8 cellular contexts compared by ENCODE assay signal in the genomic region with DNA sequence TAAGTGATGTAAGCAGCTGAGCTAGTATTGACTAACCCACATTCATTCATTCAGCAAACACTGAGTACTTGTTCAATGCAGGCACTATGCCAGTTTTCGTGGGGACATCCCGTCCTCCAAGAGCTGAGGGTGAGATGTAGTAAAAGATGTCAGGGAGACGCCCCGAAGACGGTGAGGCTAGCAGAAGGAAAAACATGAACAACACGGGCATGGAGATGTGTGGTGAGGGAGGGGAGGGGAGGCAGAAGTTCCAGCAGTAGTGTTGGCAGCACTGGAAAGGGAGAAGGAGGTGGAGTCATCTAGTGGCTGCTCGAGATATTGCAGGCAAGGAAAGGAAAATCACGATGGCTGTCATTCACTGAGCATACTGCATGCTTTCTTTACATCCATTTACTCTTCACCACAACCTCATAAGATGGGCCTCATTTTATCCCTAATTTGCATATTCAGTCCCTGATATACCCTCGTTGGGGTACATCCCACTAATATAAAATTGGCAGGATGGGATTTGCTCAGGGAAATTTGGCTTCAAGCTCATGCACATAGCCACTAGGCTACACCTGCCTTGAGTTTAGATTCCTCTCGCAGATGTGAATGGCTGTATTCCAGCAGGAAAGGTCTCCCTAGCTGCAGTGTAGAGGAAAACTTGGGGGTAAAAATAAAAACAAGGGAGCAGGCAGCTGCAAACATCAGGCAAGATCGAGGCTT. TPM values are rescaled to one million over a fixed set of nuclear protein-coding genes. Genes with fewer than 3 reads are reported as not detected.
DNase-seq lines count a peak whose midpoint lies in the region; ATAC-seq and TF ChIP-seq lines count a peak whose summit lies in the region.

No MANE protein-coding gene starts in this region.

- no peak overlapping the region for H3K4me3 ChIP-seq in gastroesophageal sphincter

- H3K4me1 ChIP-seq in gastroesophageal sphincter: peaks cover 0 to 21% (median 12%) of the 10 kb centered on the region in 3 donors

- H3K27ac Mint-ChIP-seq in activated T-helper 1 cell treated with anti-CD3 and anti-CD28 coated beads, Interleukin-12 subunit alpha, Interleukin-12 subunit beta, Interleukin-2, Interleukin-4 antibody, amounts not matched to agents 30 ng/mL and 10 ng/mL and 1 ng/mL, durations not matched to agents 14 hours and 24 hours and 36 hours: no peak overlapping the region

- no peak overlapping the region for H3K27ac ChIP-seq in gastroesophageal sphincter

- H3K27me3 ChIP-seq in gastroesophageal sphincter: peaks cover 36% of the 10 kb centered on the region

- peaks cover 17% of the 10 kb centered on the region for H3K27me3 Mint-ChIP-seq in activated T-helper 1 cell treated with anti-CD3 and anti-CD28 coated beads, Interleukin-12 subunit alpha, Interleukin-12 subunit beta, Interleukin-2, Interleukin-4 antibody, amounts not matched to agents 30 ng/mL and 10 ng/mL and 1 ng/mL, durations not matched to agents 14 hours and 24 hours and 36 hours (ENCODE audit: insufficient read depth)

- H3K36me3 Mint-ChIP-seq in activated T-helper 1 cell treated with anti-CD3 and anti-CD28 coated beads, Interleukin-12 subunit alpha, Interleukin-12 subunit beta, Interleukin-2, Interleukin-4 antibody, amounts not matched to agents 30 ng/mL and 10 ng/mL and 1 ng/mL, durations not matched to agents 14 hours and 24 hours and 36 hours (ENCODE audit: low read depth): no peaks in the 10 kb centered on the region

- peak; percentile 87 to 93 (median 91) for TF ChIP-seq CTCF in gastroesophageal sphincter (IDR thresholded peaks at IDR 0.05)

- H3K4me3 Mint-ChIP-seq in activated T-helper 1 cell treated with anti-CD3 and anti-CD28 coated beads, Interleukin-12 subunit alpha, Interleukin-12 subunit beta, Interleukin-2, Interleukin-4 antibody, amounts not matched to agents 30 ng/mL and 10 ng/mL and 1 ng/mL, durations not matched to agents 14 hours and 24 hours and 36 hours: no peak overlapping the region

- DNase-seq in activated gamma-delta T cell treated with Interleukin-2 at 50 U/mL for 16 hours: peak; percentile 21
- DNase-seq in activated gamma-delta T cell (lab: John Stamatoyannopoulos, UW): no peak
- DNase-seq in NOMO-1 treated with DMSO at 0.1 percent for 48 hours (lab: John Stamatoyannopoulos, UW; ENCODE audit: unreplicated experiment): peak; percentile 46
- peak; percentile 17 for DNase-seq in activated T-helper 1 cell treated with anti-CD3 and anti-CD28 coated beads, Interleukin-12 subunit alpha, Interleukin-12 subunit beta, Interleukin-2, Interleukin-4 antibody, amounts not matched to agents 30 ng/mL and 10 ng/mL and 1 ng/mL, durations not matched to agents 14 hours and 24 hours and 36 hours (ENCODE audit: low spot score)
- peak; percentile 38 for DNase-seq in occipital lobe (lab: John Stamatoyannopoulos, UW)
- DNase-seq in middle frontal gyrus (ENCODE audit: extremely low spot score, low spot score): no peak

- peak; percentile 43 for ATAC-seq in HG03432 (IDR thresholded peaks at IDR 0.05; ENCODE audit: unreplicated experiment)
- peak; percentile 9 for ATAC-seq in gastroesophageal sphincter

- H3K4me1 Mint-ChIP-seq in activated T-helper 1 cell treated with anti-CD3 and anti-CD28 coated beads, Interleukin-12 subunit alpha, Interleukin-12 subunit beta, Interleukin-2, Interleukin-4 antibody, amounts not matched to agents 30 ng/mL and 10 ng/mL and 1 ng/mL, durations not matched to agents 14 hours and 24 hours and 36 hours (ENCODE audit: low read depth): peaks cover 13% of the 10 kb centered on the region

- H3K36me3 ChIP-seq in gastroesophageal sphincter: no peaks in the 10 kb centered on the region

- intact Hi-C loops in activated T-helper 1 cell treated with anti-CD3 and anti-CD28 coated beads, Interleukin-12 subunit alpha, Interleukin-12 subunit beta, Interleukin-2, Interleukin-4 antibody, amounts not matched to agents 30 ng/mL and 10 ng/mL and 1 ng/mL, durations not matched to agents 14 hours and 24 hours and 36 hours (cut with micrococcal nuclease): no loop called here

- H3K9me3 Mint-ChIP-seq in activated T-helper 1 cell treated with anti-CD3 and anti-CD28 coated beads, Interleukin-12 subunit alpha, Interleukin-12 subunit beta, Interleukin-2, Interleukin-4 antibody, amounts not matched to agents 30 ng/mL and 10 ng/mL and 1 ng/mL, durations not matched to agents 14 hours and 24 hours and 36 hours: no peaks in the 10 kb centered on the region

- H3K9me3 ChIP-seq in gastroesophageal sphincter: peaks cover 0 to 12% (median 0%) of the 10 kb centered on the region in 3 donors

- no peak for TF ChIP-seq POLR2A in gastroesophageal sphincter (IDR thresholded peaks at IDR 0.05)

- 11 to 13% methylated on average over 5 to 11 of the region's 11 CpGs for WGBS in gastroesophageal sphincter (ENCODE audit: low coverage in 1 of 2), 2 donors

- no peak for TF ChIP-seq EP300 in gastroesophageal sphincter (IDR thresholded peaks at IDR 0.05)

RNA-seq across cellular contexts. Expression of a gene that starts 14.5 kb away (rescaled TPM):
- not detected in 2 replicates for total RNA-seq in activated T-helper 1 cell treated with anti-CD3 and anti-CD28 coated beads, Interleukin-12 subunit alpha, Interleukin-12 subunit beta, Interleukin-2, Interleukin-4 antibody, amounts not matched to agents 30 ng/mL and 10 ng/mL and 1 ng/mL, durations not matched to agents 14 hours and 24 hours and 36 hours
- 10 to 100 TPM in 1 of 4 donors, under 1 TPM in 1, not detected in 2; 0.78 to 13.0 TPM for total RNA-seq in gastroesophageal sphincter
- not detected for total RNA-seq in occipital lobe

RNA-seq across cellular contexts. Expression of a gene that starts 38.1 kb away (rescaled TPM):
- total RNA-seq in activated T-helper 1 cell treated with anti-CD3 and anti-CD28 coated beads, Interleukin-12 subunit alpha, Interleukin-12 subunit beta, Interleukin-2, Interleukin-4 antibody, amounts not matched to agents 30 ng/mL and 10 ng/mL and 1 ng/mL, durations not matched to agents 14 hours and 24 hours and 36 hours: not detected in 2 replicates
- total RNA-seq in gastroesophageal sphincter: under 1 TPM in 1 of 4 donors, not detected in 3; 0.27 TPM
- not detected for total RNA-seq in occipital lobe

RNA-seq across cellular contexts. Expression of a gene that starts 56.6 kb away (rescaled TPM):
- total RNA-seq in activated T-helper 1 cell treated with anti-CD3 and anti-CD28 coated beads, Interleukin-12 subunit alpha, Interleukin-12 subunit beta, Interleukin-2, Interleukin-4 antibody, amounts not matched to agents 30 ng/mL and 10 ng/mL and 1 ng/mL, durations not matched to agents 14 hours and 24 hours and 36 hours: not detected in 2 replicates
- total RNA-seq in gastroesophageal sphincter: 1 to 10 TPM; 3.0 to 4.2 (median 3.6) TPM
- 1.6 TPM for total RNA-seq in occipital lobe

Comparison
In these comparisons a context has a peak if more than half of its experiments do, and no peak if none do; other contexts are left out.
1. DNase-seq: peak in activated gamma-delta T cell treated with Interleukin-2 at 50 U/mL for 16 hours (single experiment), NOMO-1 treated with DMSO at 0.1 percent for 48 hours (single experiment), activated T-helper 1 cell treated with anti-CD3 and anti-CD28 coated beads, Interleukin-12 subunit alpha, Interleukin-12 subunit beta, Interleukin-2, Interleukin-4 antibody, amounts not matched to agents 30 ng/mL and 10 ng/mL and 1 ng/mL, durations not matched to agents 14 hours and 24 hours and 36 hours (single experiment) and occipital lobe (single experiment); none in activated gamma-delta T cell (single experiment) and middle frontal gyrus (single experiment).